Comparison of ENCODE assay signal across 8 cellular contexts in genomic region chr10:97025613-97026242, GRCh38.
DNase-seq lines count a peak whose midpoint lies in the region; ATAC-seq and TF ChIP-seq lines count a peak whose summit lies in the region.

No MANE protein-coding gene starts in this region.

- H3K4me3 ChIP-seq in fibroblast of lung (replicated peaks in 1 of 4; ENCODE audit: control extremely low read depth in 1 of 4, insufficient read depth in 1 of 4, low read depth in 3 of 4, low read length in 4 of 4) (no peak overlapping the region), testis (no peak overlapping the region)

- H3K36me3 ChIP-seq in fibroblast of lung (ENCODE audit: control insufficient read depth, insufficient read depth, low read length), result no peaks in the 10 kb centered on the region
- H3K36me3 ChIP-seq in testis (ENCODE audit: low read depth, missing control alignments), result no peaks in the 10 kb centered on the region

- DNase-seq in activated gamma-delta T cell treated with Interleukin-2 at 50 U/mL for 16 hours, result peak; percentile 47
- no peak for DNase-seq in activated gamma-delta T cell (lab: John Stamatoyannopoulos, UW)
- peak; percentile 51 for DNase-seq in NCI-H748 (lab: John Stamatoyannopoulos, UW; ENCODE audit: unreplicated experiment)
- DNase-seq in activated T-cell treated with anti-CD3 and anti-CD28 coated beads for 1 hour (ENCODE audit: low read depth), result peak; percentile 27
- DNase-seq in fibroblast of lung (ENCODE audit: low read depth in 2 of 2), result peak; percentile 40 to 66
- DNase-seq in natural killer cell treated with Interleukin-12 subunit alpha and Interleukin-12 subunit beta and Interleukin-15 and Interleukin-18, amount 100 ng/mL, for 72 hours (ENCODE audit: low spot score), result peak; percentile 74
- peak; percentile 86 for DNase-seq in testis

- peaks cover 10 to 13% of the 10 kb centered on the region in 2 donors for H3K4me1 Mint-ChIP-seq in natural killer cell treated with Interleukin-12 subunit alpha and Interleukin-12 subunit beta and Interleukin-15 and Interleukin-18, amount 100 ng/mL, for 72 hours (ENCODE audit: low read depth in 2 of 2)

- H3K4me3 Mint-ChIP-seq in natural killer cell treated with Interleukin-12 subunit alpha and Interleukin-12 subunit beta and Interleukin-15 and Interleukin-18, amount 100 ng/mL, for 72 hours, result no peak overlapping the region

- H3K27ac Mint-ChIP-seq in natural killer cell treated with Interleukin-12 subunit alpha and Interleukin-12 subunit beta and Interleukin-15 and Interleukin-18, amount 100 ng/mL, for 72 hours, result peak overlapping the region in 1 of 2 donors; percentile 25

- TF ChIP-seq POLR2A in testis (IDR thresholded peaks at IDR 0.05), result no peak

- H4K20me1 ChIP-seq in fibroblast of lung (ENCODE audit: control insufficient read depth, extremely low read depth, insufficient read depth, low read length), result no peaks in the 10 kb centered on the region

- H3K27ac ChIP-seq in fibroblast of lung (ENCODE audit: insufficient read depth, low read length) (no peak overlapping the region), testis (no peak overlapping the region)

- H2AFZ ChIP-seq in fibroblast of lung (ENCODE audit: low read length), result no peak overlapping the region

- peak in 1 of 2 donors; percentile 69 for ATAC-seq in natural killer cell treated with Interleukin-12 subunit alpha and Interleukin-12 subunit beta and Interleukin-15 and Interleukin-18, amount 100 ng/mL, for 72 hours
- ATAC-seq in GM18498 (IDR thresholded peaks at IDR 0.05; ENCODE audit: unreplicated experiment), result no peak

- H3K9me3 Mint-ChIP-seq in natural killer cell treated with Interleukin-12 subunit alpha and Interleukin-12 subunit beta and Interleukin-15 and Interleukin-18, amount 100 ng/mL, for 72 hours, result no peaks in the 10 kb centered on the region

- H3K36me3 Mint-ChIP-seq in natural killer cell treated with Interleukin-12 subunit alpha and Interleukin-12 subunit beta and Interleukin-15 and Interleukin-18, amount 100 ng/mL, for 72 hours, result no peaks in the 10 kb centered on the region

- H3K9me3 ChIP-seq in fibroblast of lung (ENCODE audit: control insufficient read depth, insufficient read depth, low read depth, low read length) (no peaks in the 10 kb centered on the region), testis (no peaks in the 10 kb centered on the region)

- TF ChIP-seq CTCF in fibroblast of lung (conservative IDR thresholded peaks at IDR 0.05 in 1 of 2, IDR thresholded peaks at IDR 0.05 in 1 of 2; ENCODE audit: low read depth in 1 of 2, low read length in 2 of 2) (peak; percentile 43 to 66), testis (IDR thresholded peaks at IDR 0.05) (peak; percentile 61 to 73 (median 67))

- H3K4me1 ChIP-seq in fibroblast of lung (ENCODE audit: control insufficient read depth, extremely low read depth, insufficient read depth, low read length) (peaks cover 5% of the 10 kb centered on the region), testis (peaks cover 5% of the 10 kb centered on the region)

- H3K27me3 Mint-ChIP-seq in natural killer cell treated with Interleukin-12 subunit alpha and Interleukin-12 subunit beta and Interleukin-15 and Interleukin-18, amount 100 ng/mL, for 72 hours, result peaks cover 0 to 4% of the 10 kb centered on the region in 2 donors

- H3K9ac ChIP-seq in fibroblast of lung (ENCODE audit: insufficient read depth, low read length), result no peak overlapping the region

- H3K79me2 ChIP-seq in fibroblast of lung (ENCODE audit: control insufficient read depth, insufficient read depth, low read length), result no peaks in the 10 kb centered on the region

- 79 to 82% methylated on average over 9 of the region's 9 CpGs for WGBS in testis, 2 donors

- intact Hi-C loops in testis (cut with DNase I; ENCODE audit: low total_unique reads), result no loop called here

- no peak overlapping the region for H3K4me2 ChIP-seq in fibroblast of lung (ENCODE audit: extremely low read depth, insufficient read depth, low read length)

- no peaks in the 10 kb centered on the region for H3K27me3 ChIP-seq in fibroblast of lung (ENCODE audit: control insufficient read depth, insufficient read depth, low read length)
- no peaks in the 10 kb centered on the region for H3K27me3 ChIP-seq in testis
